In genomic region chr11:17699157-17700114, GRCh38 we compare ENCODE assay signal across 18 cellular contexts. TPM values are rescaled to one million over a fixed set of nuclear protein-coding genes. Genes with fewer than 3 reads are reported as not detected.
A peak's percentile ranks its signal among the peaks of the same experiment; 100 is the strongest.
DNase-seq lines count a peak whose midpoint lies in the region; ATAC-seq, FAIRE-seq and TF ChIP-seq lines count a peak whose summit lies in the region.
"Had no signal": no experiment of that assay in that cellular context is flagged by ENCODE, and none has a peak within 500 bp of the region (broad histone marks: within the 10 kb centered on the region; RNA-seq: fewer than 3 reads in every experiment).

No MANE protein-coding gene starts in this region.

- H3K27me3 Mint-ChIP-seq in astrocyte (ENCODE audit: low read depth, unreplicated experiment) = peaks cover 32% of the 10 kb centered on the region
- H3K27me3 Mint-ChIP-seq in natural killer cell treated with Interleukin-12 subunit alpha and Interleukin-12 subunit beta and Interleukin-15 and Interleukin-18, amount 100 ng/mL, for 72 hours = peaks cover 36 to 47% of the 10 kb centered on the region in 2 donors

- FAIRE-seq in astrocyte (lab: Jason Lieb, UNC) = no peak

- H3K9me3 ChIP-seq in AG04450 (ENCODE audit: control insufficient read depth, insufficient read depth, low read length) (no peaks in the 10 kb centered on the region), astrocyte (ENCODE audit: insufficient read depth, low read depth, low read length) (no peaks in the 10 kb centered on the region)

- no peak overlapping the region for H3K9ac ChIP-seq in astrocyte (ENCODE audit: low read length)

- peaks cover 28% of the 10 kb centered on the region for H3K27me3 ChIP-seq in AG04450 (ENCODE audit: control insufficient read depth, insufficient read depth, low read length)
- peaks cover 14% of the 10 kb centered on the region for H3K27me3 ChIP-seq in astrocyte (ENCODE audit: insufficient read depth, low read length)

- no peaks in the 10 kb centered on the region for H4K20me1 ChIP-seq in astrocyte (ENCODE audit: insufficient read depth, low read length)

- TF ChIP-seq CTCF in AG04450 (IDR thresholded peaks at IDR 0.05; ENCODE audit: low read depth, low read length) (no peak), astrocyte (IDR thresholded peaks at IDR 0.05; ENCODE audit: insufficient read depth, low read depth, low read length) (no peak)

- no peak overlapping the region for H3K4me3 Mint-ChIP-seq in astrocyte (ENCODE audit: unreplicated experiment)
- H3K4me3 Mint-ChIP-seq in natural killer cell treated with Interleukin-12 subunit alpha and Interleukin-12 subunit beta and Interleukin-15 and Interleukin-18, amount 100 ng/mL, for 72 hours = no peak overlapping the region

- no peaks in the 10 kb centered on the region for H3K36me3 Mint-ChIP-seq in astrocyte (ENCODE audit: low read depth, unreplicated experiment)
- H3K36me3 Mint-ChIP-seq in natural killer cell treated with Interleukin-12 subunit alpha and Interleukin-12 subunit beta and Interleukin-15 and Interleukin-18, amount 100 ng/mL, for 72 hours = no peaks in the 10 kb centered on the region

- CTCF ChIA-PET in AG04450 (lab: Charles Lee) = interaction anchor here (1.1 kb wide), 1 partner anchor 101 kb away, joined by 6 read pairs; no protein-coding TSS in a partner anchor

- no peaks in the 10 kb centered on the region for H3K36me3 ChIP-seq in astrocyte (ENCODE audit: insufficient read depth, low read length)

- peak overlapping the region; percentile 26 for H2AFZ ChIP-seq in astrocyte (ENCODE audit: low read depth, low read length)

- H3K4me3 ChIP-seq in AG04450 (ENCODE audit: low read depth, low read length) = no peak overlapping the region
- no peak overlapping the region for H3K4me3 ChIP-seq in astrocyte (ENCODE audit: insufficient read depth, low read depth, low read length)

- H3K79me2 ChIP-seq in astrocyte (ENCODE audit: insufficient read depth, low read length) = no peaks in the 10 kb centered on the region

- no peak overlapping the region for H3K4me2 ChIP-seq in astrocyte (ENCODE audit: low read length)

- ATAC-seq in HG03571 (IDR thresholded peaks at IDR 0.05; ENCODE audit: unreplicated experiment) = no peak
- no peak for ATAC-seq in natural killer cell treated with Interleukin-12 subunit alpha and Interleukin-12 subunit beta and Interleukin-15 and Interleukin-18, amount 100 ng/mL, for 72 hours
- ATAC-seq: left colon had no signal

- DNase-seq in AG04450 (ENCODE audit: low read depth, low spot score) (no peak), LHCN-M2 (ENCODE audit: low read depth) (peak; percentile 98), astrocyte (ENCODE audit: low read depth) (peak; percentile 8), left kidney (ENCODE audit: low read depth, low spot score) (peak; percentile 46), cortex of kidney (lab: John Stamatoyannopoulos, UW) (no peak), AG20443 (ENCODE audit: low spot score) (no peak)
- no peak for DNase-seq in natural killer cell treated with Interleukin-12 subunit alpha and Interleukin-12 subunit beta and Interleukin-15 and Interleukin-18, amount 100 ng/mL, for 72 hours (ENCODE audit: low spot score)
- DNase-seq: activated CD8-positive, alpha-beta memory T cell treated with anti-CD3 and anti-CD28 coated beads for 24 hours; amniotic stem cell; erythroblast; hippocampal formation; left colon; NCI-H1436 treated with DMSO at 0.1 percent for 48 hours; NCI-H446 treated with DMSO at 0.1 percent for 48 hours; stimulated activated CD4-positive, alpha-beta T cell treated with anti-CD3 and anti-CD28 coated beads, Interleukin-2, amount 100 ng/mL, for 24 hours had no signal

- POLR2A ChIA-PET in AG04450 (lab: Yijun Ruan, JAX) = no interaction called here

- H3K27ac Mint-ChIP-seq in astrocyte (ENCODE audit: unreplicated experiment) = no peak overlapping the region
- no peak overlapping the region for H3K27ac Mint-ChIP-seq in natural killer cell treated with Interleukin-12 subunit alpha and Interleukin-12 subunit beta and Interleukin-15 and Interleukin-18, amount 100 ng/mL, for 72 hours
- H3K27ac Mint-ChIP-seq: activated T-helper 2 cell treated with anti-CD3 and anti-CD28 coated beads, Interferon-gamma antibody, Interleukin-2, Interleukin-4, amounts not matched to agents 10 μg/mL and 5 μg/mL and 100 μg/mL, durations not matched to agents 14 hours and 24 hours and 36 hours had no signal

- H3K9me3 Mint-ChIP-seq in astrocyte (ENCODE audit: unreplicated experiment) = peaks cover 10% of the 10 kb centered on the region
- H3K9me3 Mint-ChIP-seq in natural killer cell treated with Interleukin-12 subunit alpha and Interleukin-12 subunit beta and Interleukin-15 and Interleukin-18, amount 100 ng/mL, for 72 hours = no peaks in the 10 kb centered on the region
- H3K9me3 Mint-ChIP-seq: activated T-helper 2 cell treated with anti-CD3 and anti-CD28 coated beads, Interferon-gamma antibody, Interleukin-2, Interleukin-4, amounts not matched to agents 10 μg/mL and 5 μg/mL and 100 μg/mL, durations not matched to agents 14 hours and 24 hours and 36 hours had no signal

- H3K27ac ChIP-seq in AG04450 (ENCODE audit: low read depth, low read length) (peak overlapping the region; percentile 31), astrocyte (ENCODE audit: low read depth, low read length) (no peak overlapping the region)

- peaks cover 2% of the 10 kb centered on the region for H3K4me1 Mint-ChIP-seq in astrocyte (ENCODE audit: low read depth, unreplicated experiment)
- H3K4me1 Mint-ChIP-seq in natural killer cell treated with Interleukin-12 subunit alpha and Interleukin-12 subunit beta and Interleukin-15 and Interleukin-18, amount 100 ng/mL, for 72 hours (ENCODE audit: low read depth in 2 of 2) = no peaks in the 10 kb centered on the region

- H3K4me1 ChIP-seq in astrocyte (ENCODE audit: insufficient read depth, low read length) = no peaks in the 10 kb centered on the region

RNA-seq across cellular contexts. Expression of gene MYOD1, which starts 19.9 kb away (rescaled TPM):
- not detected in 2 replicates for polyA plus RNA-seq in AG04450 (2011; rRNA removed)
- polyA minus RNA-seq in AG04450 (2011; rRNA and poly(A)+ RNA removed) = not detected in 2 replicates
- total RNA-seq in LHCN-M2 (2014; rRNA removed) (421 and 521 TPM in 2 replicates), astrocyte (not detected in 2 replicates)
- 96.3 TPM for polyA plus RNA-seq in LHCN-M2 (2012)
- total RNA-seq in natural killer cell treated with Interleukin-12 subunit alpha and Interleukin-12 subunit beta and Interleukin-15 and Interleukin-18, amount 100 ng/mL, for 72 hours = not detected
- total RNA-seq: activated T-helper 2 cell treated with anti-CD3 and anti-CD28 coated beads, Interferon-gamma antibody, Interleukin-2, Interleukin-4, amounts not matched to agents 10 μg/mL and 5 μg/mL and 100 μg/mL, durations not matched to agents 14 hours and 24 hours and 36 hours; left colon; temporal lobe had no signal

RNA-seq across cellular contexts. Expression of gene KCNC1, which starts 35.1 kb away (rescaled TPM):
- polyA plus RNA-seq in AG04450 (2011; rRNA removed) = 0.04 TPM in 1 of 2 replicates, not detected in the other
- polyA minus RNA-seq in AG04450 (2011; rRNA and poly(A)+ RNA removed) = 0.09 TPM in 1 of 2 replicates, not detected in the other
- 0.13 and 0.17 TPM in 2 replicates for total RNA-seq in LHCN-M2 (2014; rRNA removed)
- polyA plus RNA-seq in LHCN-M2 (2012) = 0.16 TPM
- 0.05 and 0.12 TPM in 2 replicates for total RNA-seq in astrocyte
- not detected for total RNA-seq in natural killer cell treated with Interleukin-12 subunit alpha and Interleukin-12 subunit beta and Interleukin-15 and Interleukin-18, amount 100 ng/mL, for 72 hours
- total RNA-seq: activated T-helper 2 cell treated with anti-CD3 and anti-CD28 coated beads, Interferon-gamma antibody, Interleukin-2, Interleukin-4, amounts not matched to agents 10 μg/mL and 5 μg/mL and 100 μg/mL, durations not matched to agents 14 hours and 24 hours and 36 hours had no signal

Comparison
In these comparisons a context has a peak if more than half of its experiments do, and no peak if none do; other contexts are left out.
1. DNase-seq: peak in LHCN-M2 (single experiment), astrocyte (single experiment) and left kidney (single experiment); none in AG04450 (single experiment), cortex of kidney (single experiment), AG20443 (single experiment) and natural killer cell treated with Interleukin-12 subunit alpha and Interleukin-12 subunit beta and Interleukin-15 and Interleukin-18, amount 100 ng/mL, for 72 hours (single experiment).
2. RNA of gene MYOD1, which starts 19.9 kb away (total RNA-seq): 421 to 521 TPM in LHCN-M2; not detected in astrocyte and not detected in natural killer cell treated with Interleukin-12 subunit alpha and Interleukin-12 subunit beta and Interleukin-15 and Interleukin-18, amount 100 ng/mL, for 72 hours; every median in the first group is over 100 times any median in the second.